Comparison of ENCODE assay signal across 15 cellular contexts in the genomic region with DNA sequence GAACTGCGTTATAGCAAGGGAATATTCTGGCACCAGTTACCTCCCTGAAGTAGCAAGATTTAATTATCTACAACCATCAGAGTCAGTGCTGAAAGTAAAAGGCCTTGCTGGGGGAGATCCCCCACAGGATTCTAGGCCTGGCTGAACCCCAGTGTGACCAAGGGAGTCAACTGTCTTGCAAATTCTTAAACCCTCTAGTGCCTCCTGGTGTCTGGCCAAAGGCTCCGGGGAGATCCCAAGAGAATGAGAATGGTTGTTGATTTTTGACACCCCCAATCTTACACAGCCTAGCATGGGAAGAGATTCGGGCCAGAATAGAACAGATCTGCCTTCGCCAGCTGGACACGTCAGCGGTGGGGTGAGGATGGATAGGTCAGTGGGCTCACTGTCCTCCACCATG.
DNase-seq lines count a peak whose midpoint lies in the region; ATAC-seq, FAIRE-seq and TF ChIP-seq lines count a peak whose summit lies in the region.
"Had no signal": no experiment of that assay in that cellular context is flagged by ENCODE, and none has a peak within 500 bp of the region (broad histone marks: within the 10 kb centered on the region; RNA-seq: fewer than 3 reads in every experiment).

No MANE protein-coding gene starts in this region.

- FAIRE-seq in small intestine (lab: Jason Lieb, UNC) = no peak
- FAIRE-seq: A549, urothelium cell line had no signal

- DNase-seq in NCI-H510A treated with DMSO at 0.1 percent for 48 hours (lab: John Stamatoyannopoulos, UW) = peak; percentile 15
- no peak for DNase-seq in NCI-H510A (lab: John Stamatoyannopoulos, UW)
- DNase-seq in NCI-H146 (lab: John Stamatoyannopoulos, UW) = peak; percentile 43
- peak; percentile 39 for DNase-seq in dermis blood vessel endothelial cell
- DNase-seq in small intestine = peak; percentile 6
- DNase-seq in Peyer's patch = no peak
- no peak for DNase-seq in stimulated activated CD4-positive, alpha-beta T cell treated with anti-CD3 and anti-CD28 coated beads, Interleukin-12 subunit alpha, Interleukin-12 subunit beta, amount 100 ng/mL, for 4 hours
- DNase-seq: activated effector memory CD4-positive, alpha-beta T cell treated with anti-CD3 and anti-CD28 coated beads, Interleukin-2, amount 50 U/mL, for 16 hours; stimulated activated CD4-positive, alpha-beta T cell treated with anti-CD3 and anti-CD28 coated beads, Interleukin-4, amount 100 ng/mL, for 4 hours; stimulated activated naive B cell treated with anti-CD40 and anti-IgM and Interleukin-4, amounts not matched to agents 10 μg/mL and 1 μg/mL and 100 μg/mL, for 72 hours; T-helper 9 cell had no signal

- H3K27ac ChIP-seq in small intestine (ENCODE audit: low read depth in 1 of 2, low read length in 1 of 2) (no peak overlapping the region), Peyer's patch (no peak overlapping the region)
- H3K27ac ChIP-seq: A549 had no signal

- H3K9me3 ChIP-seq in small intestine (ENCODE audit: control insufficient read depth, low read depth) (no peaks in the 10 kb centered on the region), Peyer's patch (no peaks in the 10 kb centered on the region)
- H3K9me3 ChIP-seq: A549 had no signal

- no peaks in the 10 kb centered on the region for H3K36me3 ChIP-seq in small intestine (ENCODE audit: control insufficient read depth in 2 of 2, insufficient read depth in 2 of 2, low read length in 2 of 2)
- no peaks in the 10 kb centered on the region for H3K36me3 ChIP-seq in Peyer's patch

- H3K27me3 ChIP-seq in small intestine (ENCODE audit: control insufficient read depth in 2 of 2, insufficient read depth in 2 of 2, low read length in 2 of 2) = no peaks in the 10 kb centered on the region
- H3K27me3 ChIP-seq in Peyer's patch = no peaks in the 10 kb centered on the region

- H3K4me3 ChIP-seq in small intestine (ENCODE audit: low read depth in 1 of 2, low read length in 2 of 2) (no peak overlapping the region), Peyer's patch (no peak overlapping the region)
- H3K4me3 ChIP-seq: A549 had no signal

- TF ChIP-seq POLR2A in Peyer's patch (IDR thresholded peaks at IDR 0.05) = no peak

- 83 to 86% (median 85%) methylated on average over 6 of the region's 6 CpGs for WGBS in small intestine, 3 donors

- TF ChIP-seq CTCF in Peyer's patch (IDR thresholded peaks at IDR 0.05) = peak in 1 of 6 experiments; percentile 8

- ATAC-seq in HG02763 (IDR thresholded peaks at IDR 0.05; ENCODE audit: unreplicated experiment) = no peak
- ATAC-seq: A549, sciatic nerve had no signal

- H3K4me1 ChIP-seq in small intestine (ENCODE audit: control insufficient read depth in 2 of 2, insufficient read depth in 1 of 2, low read depth in 1 of 2, low read length in 1 of 2) (no peaks in the 10 kb centered on the region), Peyer's patch (peaks cover 0 to 8% (median 0%) of the 10 kb centered on the region in 4 donors)
- H3K4me1 ChIP-seq: A549 had no signal

Comparison
In these comparisons a context has a peak if more than half of its experiments do, and no peak if none do; other contexts are left out.
1. DNase-seq: peak in NCI-H510A treated with DMSO at 0.1 percent for 48 hours (single experiment), NCI-H146 (single experiment), dermis blood vessel endothelial cell (single experiment) and small intestine (single experiment); none in NCI-H510A (single experiment), Peyer's patch (0 of 3) and stimulated activated CD4-positive, alpha-beta T cell treated with anti-CD3 and anti-CD28 coated beads, Interleukin-12 subunit alpha, Interleukin-12 subunit beta, amount 100 ng/mL, for 4 hours (single experiment).